In genomic region chr10:52210161-52210560, GRCh38 we compare ENCODE assay signal across 20 cellular contexts.
"Had no signal": no experiment of that assay in that cellular context is flagged by ENCODE, and none has a peak within 500 bp of the region (broad histone marks: within the 10 kb centered on the region; RNA-seq: fewer than 3 reads in every experiment).

No MANE protein-coding gene starts in this region.

- H3K4me3 ChIP-seq: gastrocnemius medialis, heart left ventricle, hepatocyte, lung, prostate gland, right atrium auricular region, testis, tibial artery had no signal

- H3K4me1 ChIP-seq: prostate gland, right atrium auricular region, testis had no signal

- H3K27ac ChIP-seq: heart left ventricle, hepatocyte, prostate gland, right atrium auricular region, testis, tibial artery had no signal

- H3K79me2 ChIP-seq: hepatocyte had no signal

- ATAC-seq: gastrocnemius medialis; heart left ventricle; left lobe of liver; naive thymus-derived CD4-positive, alpha-beta T cell; sciatic nerve; stimulated activated memory B cell treated with anti-CD40 and anti-IgM and Interleukin-4, amounts not matched to agents 10 μg/mL and 1 μg/mL and 100 μg/mL, for 72 hours; stimulated activated naive CD8-positive, alpha-beta T cell treated with anti-CD3 and anti-CD28 coated beads, Interleukin-15, Interleukin-2, amounts not matched to agents 100 U/mL and 50 U/mL, for 24 hours had no signal

- DNase-seq: cortex of kidney; foreskin fibroblast; gastrocnemius medialis; heart left ventricle; kidney; naive thymus-derived CD4-positive, alpha-beta T cell; nucleus accumbens; stimulated activated CD4-positive, alpha-beta T cell treated with anti-CD3 and anti-CD28 coated beads, Interleukin-2, amount 100 ng/mL, for 24 hours; stimulated activated CD4-positive, alpha-beta T cell treated with anti-CD3 and anti-CD28 coated beads, Interleukin-4, amount 100 ng/mL, for 4 hours; stimulated activated naive CD8-positive, alpha-beta T cell treated with anti-CD3 and anti-CD28 coated beads, Interleukin-15, Interleukin-2, amounts not matched to agents 100 U/mL and 50 U/mL, for 24 hours; substantia nigra; testis; tibial artery had no signal

- H3K4me2 ChIP-seq: hepatocyte had no signal

- H3K36me3 ChIP-seq: gastrocnemius medialis, heart left ventricle, prostate gland, right atrium auricular region, tibial artery had no signal

- H3K27me3 ChIP-seq: gastrocnemius medialis, heart left ventricle, hepatocyte, right atrium auricular region, testis, tibial artery had no signal

- H2AFZ ChIP-seq: hepatocyte had no signal

- H3K9me3 ChIP-seq: gastrocnemius medialis, heart left ventricle, prostate gland, right atrium auricular region, testis, tibial artery had no signal
